ENCODE assay signal across 17 cellular contexts in the genomic region with DNA sequence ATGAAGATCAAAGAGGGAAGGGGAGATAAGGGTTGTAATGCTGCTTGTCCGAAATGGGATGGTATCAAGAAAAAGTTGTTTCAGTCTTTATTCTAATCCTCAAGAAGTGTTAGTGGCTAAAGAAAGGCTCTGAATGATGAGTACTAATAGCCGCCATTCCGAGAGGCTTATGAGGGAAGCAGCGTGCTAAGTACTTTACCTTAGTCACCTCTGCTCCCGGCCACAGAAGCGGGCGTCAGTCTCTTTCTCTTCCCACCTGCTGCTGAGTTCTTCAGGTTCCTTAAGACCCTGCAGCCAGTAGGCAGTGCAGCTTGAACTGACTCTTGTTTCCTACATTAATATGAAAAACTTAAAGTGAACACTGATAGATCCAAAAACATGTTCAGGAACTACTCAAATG.
DNase-seq lines count a peak whose midpoint lies in the region; ATAC-seq and TF ChIP-seq lines count a peak whose summit lies in the region.
"Had no signal": no experiment of that assay in that cellular context is flagged by ENCODE, and none has a peak within 500 bp of the region (broad histone marks: within the 10 kb centered on the region; RNA-seq: fewer than 3 reads in every experiment).

No MANE protein-coding gene starts in this region.

- peak overlapping the region; percentile 9 for H3K27ac Mint-ChIP-seq in nephron progenitor cell
- H3K27ac Mint-ChIP-seq: CD4-positive, CD25-positive, alpha-beta regulatory T cell had no signal

- H3K27ac ChIP-seq in esophagus (ENCODE audit: low read depth in 2 of 2, low read length in 1 of 2) (peak overlapping the region; percentile 45), testis (peak overlapping the region; percentile 0 to 68)
- H3K27ac ChIP-seq: KMS-11 had no signal

- intact Hi-C loops in testis (cut with DNase I; ENCODE audit: low total_unique reads) = no loop called here

- 84 to 86% methylated on average over 7 of the region's 7 CpGs for WGBS in esophagus, 2 donors
- 79 to 82% methylated on average over 7 of the region's 7 CpGs for WGBS in testis, 2 donors

- H3K27me3 ChIP-seq in esophagus (ENCODE audit: control insufficient read depth in 1 of 2, insufficient read depth in 2 of 2, low read length in 2 of 2) (no peaks in the 10 kb centered on the region), testis (no peaks in the 10 kb centered on the region)
- H3K27me3 ChIP-seq: Peyer's patch had no signal

- ATAC-seq in GM21825 (IDR thresholded peaks at IDR 0.05; ENCODE audit: unreplicated experiment) = no peak

- H3K27me3 Mint-ChIP-seq in nephron progenitor cell (ENCODE audit: low read depth, poor library complexity) = no peaks in the 10 kb centered on the region
- H3K27me3 Mint-ChIP-seq: CD4-positive, CD25-positive, alpha-beta regulatory T cell had no signal

- DNase-seq in NCI-H82 treated with DMSO at 0.1 percent for 48 hours (lab: John Stamatoyannopoulos, UW; ENCODE audit: unreplicated experiment) = peak; percentile 20
- DNase-seq in nephron progenitor cell = no peak
- no peak for DNase-seq in testis
- no peak for DNase-seq in ACHN
- no peak for DNase-seq in activated CD4-positive, alpha-beta T cell treated with anti-CD3 and anti-CD28 coated beads for 48 hours
- DNase-seq: CD4-positive, CD25-positive, alpha-beta regulatory T cell; EL; NCI-H1105; NCI-H146; NCI-H2029; NCI-H226; NCI-H510A treated with DMSO at 0.1 percent for 48 hours; NCI-H774; Peyer's patch had no signal

- no peaks in the 10 kb centered on the region for H3K9me3 Mint-ChIP-seq in nephron progenitor cell
- H3K9me3 Mint-ChIP-seq: CD4-positive, CD25-positive, alpha-beta regulatory T cell had no signal

- no peak overlapping the region for H3K4me3 Mint-ChIP-seq in nephron progenitor cell
- H3K4me3 Mint-ChIP-seq: CD4-positive, CD25-positive, alpha-beta regulatory T cell had no signal

- peaks cover 9% of the 10 kb centered on the region for H3K36me3 Mint-ChIP-seq in nephron progenitor cell (ENCODE audit: low read depth)
- H3K36me3 Mint-ChIP-seq: CD4-positive, CD25-positive, alpha-beta regulatory T cell had no signal

- TF ChIP-seq CTCF in nephron progenitor cell (IDR thresholded peaks at IDR 0.05) = no peak
- TF ChIP-seq CTCF in testis (IDR thresholded peaks at IDR 0.05) = no peak

- TF ChIP-seq POLR2A in testis (IDR thresholded peaks at IDR 0.05) = no peak

- in situ Hi-C loops in ACHN (cut with HindIII; ENCODE audit: low pct_ligation_motif_present, low pct_unique_long_range_greater_than_20kb, low sequenced_read_pairs) = no loop called here

- peaks cover 16% of the 10 kb centered on the region for H3K4me1 Mint-ChIP-seq in nephron progenitor cell
- H3K4me1 Mint-ChIP-seq: CD4-positive, CD25-positive, alpha-beta regulatory T cell had no signal

- peaks cover 0 to 3% of the 10 kb centered on the region in 2 donors for H3K4me1 ChIP-seq in esophagus (ENCODE audit: control insufficient read depth in 2 of 2, insufficient read depth in 2 of 2, low read length in 1 of 2)
- H3K4me1 ChIP-seq in testis = peaks cover 24% of the 10 kb centered on the region
- H3K4me1 ChIP-seq: Peyer's patch had no signal

- no peak overlapping the region for H3K4me3 ChIP-seq in esophagus (ENCODE audit: low read depth in 1 of 2, low read length in 2 of 2)
- no peak overlapping the region for H3K4me3 ChIP-seq in testis
- H3K4me3 ChIP-seq: Peyer's patch had no signal

- H3K9me3 ChIP-seq in esophagus (ENCODE audit: control insufficient read depth in 2 of 2, insufficient read depth in 1 of 2, low read depth in 1 of 2, low read length in 1 of 2) = no peaks in the 10 kb centered on the region
- H3K9me3 ChIP-seq in testis = no peaks in the 10 kb centered on the region
- H3K9me3 ChIP-seq: Peyer's patch had no signal

- no peaks in the 10 kb centered on the region for H3K36me3 ChIP-seq in esophagus (ENCODE audit: control insufficient read depth in 2 of 2, insufficient read depth in 2 of 2, low read length in 1 of 2)
- H3K36me3 ChIP-seq in testis (ENCODE audit: low read depth, missing control alignments) = no peaks in the 10 kb centered on the region
- H3K36me3 ChIP-seq: Peyer's patch had no signal
